8 cellular contexts compared by ENCODE assay signal in genomic region chr12:42143401-42144173, GRCh38. TPM values are rescaled to one million over a fixed set of nuclear protein-coding genes. Genes with fewer than 3 reads are reported as not detected.
DNase-seq lines count a peak whose midpoint lies in the region; ATAC-seq and TF ChIP-seq lines count a peak whose summit lies in the region.

No MANE protein-coding gene starts in this region.

- CTCF ChIA-PET in GM10248 (lab: Yijun Ruan, JAX) = interaction anchor here (1.0 to 1.8 kb wide), 2 partner anchors 14 to 15 kb away, joined by 3 to 7 read pairs; no protein-coding TSS in a partner anchor

- peaks cover 43% of the 10 kb centered on the region for H4K20me1 ChIP-seq in Loucy (ENCODE audit: insufficient read depth, low read length, poor library complexity, severe bottlenecking)

- no peaks in the 10 kb centered on the region for H3F3A ChIP-seq in Loucy (ENCODE audit: low read depth)

- H3K4me2 ChIP-seq in Loucy (ENCODE audit: low read depth, low read length, poor library complexity, severe bottlenecking) = peak overlapping the region; percentile 85

- H3K27ac ChIP-seq in ascending aorta (peak overlapping the region; percentile 73 to 92), subcutaneous abdominal adipose tissue (ENCODE audit: low read depth, low read length) (peak overlapping the region; percentile 55)

- intact Hi-C loops in ascending aorta (cut with DNase I) = loop anchor here (1.0 kb wide), 2 partner anchors 13 to 95 kb away; partner anchors contain the start of gene YAF2

- TF ChIP-seq CTCF in GM10248 (IDR thresholded peaks at IDR 0.05; ENCODE audit: control extremely low read depth, extremely low read depth, low read depth, missing control alignments) (no peak), Loucy (conservative IDR thresholded peaks at IDR 0.05; ENCODE audit: low read length) (no peak), ascending aorta (IDR thresholded peaks at IDR 0.05) (no peak)

- no peaks in the 10 kb centered on the region for H3K27me3 ChIP-seq in Loucy (ENCODE audit: insufficient read depth, low read length, poor library complexity, severe bottlenecking)
- no peaks in the 10 kb centered on the region for H3K27me3 ChIP-seq in ascending aorta
- H3K27me3 ChIP-seq in subcutaneous abdominal adipose tissue (ENCODE audit: control insufficient read depth in 5 of 5, insufficient read depth in 4 of 5, low read length in 5 of 5) = no peaks in the 10 kb centered on the region

- H3K4me1 ChIP-seq in Loucy (ENCODE audit: insufficient read depth, low read length, poor library complexity, severe bottlenecking) (peaks cover 38% of the 10 kb centered on the region), ascending aorta (peaks cover 3 to 8% of the 10 kb centered on the region in 2 donors), subcutaneous abdominal adipose tissue (ENCODE audit: control insufficient read depth in 5 of 5, insufficient read depth in 5 of 5, low read length in 5 of 5) (peaks cover 0 to 21% (median 19%) of the 10 kb centered on the region in 5 donors)

- peak overlapping the region; percentile 77 for H3K4me3 ChIP-seq in Loucy (ENCODE audit: low read length, poor library complexity, severe bottlenecking)
- H3K4me3 ChIP-seq in ascending aorta = peak overlapping the region; percentile 87 to 91
- peak overlapping the region; percentile 63 to 87 (median 77) for H3K4me3 ChIP-seq in subcutaneous abdominal adipose tissue (ENCODE audit: low read depth in 1 of 5, low read length in 5 of 5)

- H3K36me3 ChIP-seq in Loucy (ENCODE audit: insufficient read depth, low read length) = no peaks in the 10 kb centered on the region
- H3K36me3 ChIP-seq in ascending aorta = no peaks in the 10 kb centered on the region
- no peaks in the 10 kb centered on the region for H3K36me3 ChIP-seq in subcutaneous abdominal adipose tissue (ENCODE audit: control insufficient read depth in 5 of 5, insufficient read depth in 5 of 5, low read length in 5 of 5)

- H3K9me2 ChIP-seq in Loucy (replicated peaks; ENCODE audit: low read depth, low read length) = no peaks in the 10 kb centered on the region

- H3K9ac ChIP-seq in Loucy (ENCODE audit: low read depth, low read length, poor library complexity, severe bottlenecking) (peak overlapping the region; percentile 69), subcutaneous abdominal adipose tissue (ENCODE audit: low read length in 5 of 5) (peak overlapping the region; percentile 57 to 82 (median 67))

- ATAC-seq in GM21786 (IDR thresholded peaks at IDR 0.05; ENCODE audit: unreplicated experiment) (no peak), GM21423 (IDR thresholded peaks at IDR 0.05; ENCODE audit: unreplicated experiment) (no peak)

- peaks cover 57% of the 10 kb centered on the region for H3K79me2 ChIP-seq in Loucy (ENCODE audit: insufficient read depth, low read length)

- peak; percentile 10 for DNase-seq in A172 (ENCODE audit: low spot score)
- DNase-seq in GM10248 (ENCODE audit: extremely low spot score) = peak; percentile 13
- no peak for DNase-seq in ascending aorta (ENCODE audit: low spot score in 2 of 2)
- DNase-seq in kidney glomerular epithelial cell (lab: John Stamatoyannopoulos, UW) = peak; percentile 16

- peak overlapping the region; percentile 85; the same call in 1 of the 2 replicates for H2AFZ ChIP-seq in Loucy (ENCODE audit: low read length)

- POLR2A ChIA-PET in GM10248 (lab: Yijun Ruan, JAX) = no interaction called here

- no peaks in the 10 kb centered on the region for H3K9me3 ChIP-seq in Loucy (ENCODE audit: insufficient read depth, low read depth, low read length)
- no peaks in the 10 kb centered on the region for H3K9me3 ChIP-seq in ascending aorta
- H3K9me3 ChIP-seq in subcutaneous abdominal adipose tissue (ENCODE audit: control insufficient read depth in 5 of 5, low read length in 5 of 5) = no peaks in the 10 kb centered on the region

RNA-seq across cellular contexts. Expression of gene GXYLT1, which starts 1.1 kb away (rescaled TPM):
- total RNA-seq in A172 (2014; rRNA removed; shearing (Covaris generic)) = 19.4 and 20.7 TPM in 2 replicates
- total RNA-seq in ascending aorta = 12.3 TPM

Comparison
In these comparisons a context has a peak if more than half of its experiments do, and no peak if none do; other contexts are left out.
1. DNase-seq: peak in A172 (single experiment), GM10248 (single experiment) and kidney glomerular epithelial cell (single experiment); none in ascending aorta (0 of 2).
2. Peak in every context shown above with its lines, with median percentiles within 50 percentile points of each other: H3K4me3 ChIP-seq.